9 cellular contexts compared by ENCODE assay signal in the genomic region with DNA sequence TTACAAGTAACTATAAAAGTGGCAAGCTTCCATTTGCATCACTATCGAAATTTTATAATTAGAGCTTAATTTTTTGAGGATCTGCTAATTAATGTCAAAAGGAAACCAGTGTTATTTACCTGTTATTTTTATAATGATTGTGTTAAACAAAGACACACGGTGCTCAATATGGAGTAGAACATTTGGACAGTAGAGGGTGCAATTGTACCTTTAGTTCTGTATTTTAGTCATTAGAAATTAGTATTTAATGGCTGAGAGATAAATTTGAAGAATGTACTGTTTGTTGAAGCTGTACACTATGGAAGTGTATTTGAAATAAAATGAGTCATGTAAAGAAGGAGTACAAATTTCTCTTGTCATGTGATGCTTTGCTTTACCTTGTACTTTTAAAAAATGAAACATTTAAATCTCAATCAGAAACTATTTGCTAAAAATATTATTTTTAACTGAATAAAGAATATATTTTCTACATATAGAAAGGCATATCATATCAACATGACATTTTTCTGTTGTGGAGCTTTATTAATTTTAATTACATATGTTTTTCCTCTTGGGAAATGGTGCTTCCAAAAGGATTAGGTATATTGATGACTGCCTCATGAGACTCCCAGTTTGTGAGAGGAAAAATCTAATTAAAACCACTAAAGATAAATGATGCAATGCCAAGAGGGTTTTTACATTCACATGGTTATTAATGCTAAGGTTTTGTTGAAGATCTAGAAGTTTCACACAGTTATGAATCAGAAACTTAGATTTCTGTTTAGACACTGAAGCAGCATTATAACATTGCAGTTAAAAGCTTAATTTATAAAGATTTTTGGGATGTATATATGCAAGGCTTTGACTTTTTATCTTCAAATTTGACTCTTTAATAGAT. TPM values are rescaled to one million over a fixed set of nuclear protein-coding genes. Genes with fewer than 3 reads are reported as not detected.
A peak's percentile ranks its signal among the peaks of the same experiment; 100 is the strongest.
DNase-seq lines count a peak whose midpoint lies in the region; ATAC-seq and TF ChIP-seq lines count a peak whose summit lies in the region.
"Had no signal": no experiment of that assay in that cellular context is flagged by ENCODE, and none has a peak within 500 bp of the region (broad histone marks: within the 10 kb centered on the region; RNA-seq: fewer than 3 reads in every experiment).

No MANE protein-coding gene starts in this region.

- no peak overlapping the region for H3K27ac Mint-ChIP-seq in activated CD8-positive, alpha-beta T cell treated with anti-CD3 and anti-CD28 coated beads, Interleukin-2, amount 10 ng/mL, durations not matched to agents 7 days and 5 days

- no peaks in the 10 kb centered on the region for H3K27me3 ChIP-seq in thyroid gland
- H3K27me3 ChIP-seq: BLaER1 treated with 17β-estradiol and CSF1 and Interleukin-3, amounts not matched to agents 10 nM and 100 nM had no signal

- CTCF ChIA-PET in activated CD8-positive, alpha-beta T cell treated with anti-CD3 and anti-CD28 coated beads, Interleukin-2, amount 10 ng/mL, durations not matched to agents 7 days and 5 days (lab: Charles Lee) = interaction anchor here (1.3 kb wide), 1 partner anchor 897 kb away, joined by 3 read pairs; no protein-coding TSS in a partner anchor

- H3K36me3 ChIP-seq in thyroid gland = no peaks in the 10 kb centered on the region
- H3K36me3 ChIP-seq: BLaER1 treated with 17β-estradiol and CSF1 and Interleukin-3, amounts not matched to agents 10 nM and 100 nM had no signal

- in situ Hi-C loops in SK-MEL-5 (cut with HindIII; ENCODE audit: low pct_unique_long_range_greater_than_20kb, low sequenced_read_pairs) = no loop called here

- POLR2A ChIA-PET in activated CD8-positive, alpha-beta T cell treated with anti-CD3 and anti-CD28 coated beads, Interleukin-2, amount 10 ng/mL, durations not matched to agents 7 days and 5 days (lab: Charles Lee) = no interaction called here

- no peak overlapping the region for H3K4me3 ChIP-seq in thyroid gland (replicated peaks in 1 of 3)
- H3K4me3 ChIP-seq: BLaER1 treated with 17β-estradiol and CSF1 and Interleukin-3, amounts not matched to agents 10 nM and 100 nM had no signal

- H3K4me3 Mint-ChIP-seq in activated CD8-positive, alpha-beta T cell treated with anti-CD3 and anti-CD28 coated beads, Interleukin-2, amount 10 ng/mL, durations not matched to agents 7 days and 5 days = no peak overlapping the region

- no peaks in the 10 kb centered on the region for H3K9me3 Mint-ChIP-seq in activated CD8-positive, alpha-beta T cell treated with anti-CD3 and anti-CD28 coated beads, Interleukin-2, amount 10 ng/mL, durations not matched to agents 7 days and 5 days (ENCODE audit: insufficient read depth)

- no peaks in the 10 kb centered on the region for H3K36me3 Mint-ChIP-seq in activated CD8-positive, alpha-beta T cell treated with anti-CD3 and anti-CD28 coated beads, Interleukin-2, amount 10 ng/mL, durations not matched to agents 7 days and 5 days (ENCODE audit: low read depth)

- TF ChIP-seq CTCF in thyroid gland (IDR thresholded peaks at IDR 0.05) = peak; percentile 29 to 80 (median 60)

- no peak for TF ChIP-seq POLR2A in thyroid gland (IDR thresholded peaks at IDR 0.05)

- no peak overlapping the region for H3K27ac ChIP-seq in thyroid gland
- H3K27ac ChIP-seq: BLaER1 treated with 17β-estradiol and CSF1 and Interleukin-3, amounts not matched to agents 10 nM and 100 nM had no signal

- peaks cover 2% of the 10 kb centered on the region for H3K27me3 Mint-ChIP-seq in activated CD8-positive, alpha-beta T cell treated with anti-CD3 and anti-CD28 coated beads, Interleukin-2, amount 10 ng/mL, durations not matched to agents 7 days and 5 days (ENCODE audit: low read depth)

- H3K4me1 Mint-ChIP-seq in activated CD8-positive, alpha-beta T cell treated with anti-CD3 and anti-CD28 coated beads, Interleukin-2, amount 10 ng/mL, durations not matched to agents 7 days and 5 days (ENCODE audit: low read depth) = no peaks in the 10 kb centered on the region

- DNase-seq in NCI-H1105 treated with DMSO at 0.1 percent for 48 hours (lab: John Stamatoyannopoulos, UW) (peak; percentile 9), NCI-H1105 (lab: John Stamatoyannopoulos, UW) (no peak), SK-MEL-5 (ENCODE audit: low read depth, low spot score) (peak; percentile 61), Right ventricle myocardium superior (no peak), thyroid gland (no peak), DMS153 (lab: John Stamatoyannopoulos, UW) (no peak), activated gamma-delta T cell treated with Interleukin-2 at 50 U/mL for 16 hours (no peak)
- no peak for DNase-seq in activated CD8-positive, alpha-beta T cell treated with anti-CD3 and anti-CD28 coated beads, Interleukin-2, amount 10 ng/mL, durations not matched to agents 7 days and 5 days

- 1 to 4% methylated on average over 2 of the region's 2 CpGs for WGBS in thyroid gland, 2 donors

- intact Hi-C loops in Right ventricle myocardium superior (cut with DNase I) = no loop called here
- intact Hi-C loops in thyroid gland (cut with DNase I) = loop anchor here (5.0 kb wide), 1 partner anchor 358 kb away; no protein-coding TSS in a partner anchor

- peak; percentile 80 for ATAC-seq in Right ventricle myocardium superior (ENCODE audit: poor library complexity)
- ATAC-seq in activated CD8-positive, alpha-beta T cell treated with anti-CD3 and anti-CD28 coated beads, Interleukin-2, amount 10 ng/mL, durations not matched to agents 7 days and 5 days = no peak

- H3K4me1 ChIP-seq in thyroid gland = peaks cover 0 to 4% of the 10 kb centered on the region in 2 donors
- H3K4me1 ChIP-seq: BLaER1 treated with 17β-estradiol and CSF1 and Interleukin-3, amounts not matched to agents 10 nM and 100 nM had no signal

- no peaks in the 10 kb centered on the region for H3K9me3 ChIP-seq in thyroid gland
- H3K9me3 ChIP-seq: BLaER1 treated with 17β-estradiol and CSF1 and Interleukin-3, amounts not matched to agents 10 nM and 100 nM had no signal

RNA-seq across cellular contexts. Expression of a gene that starts 10.4 kb away (rescaled TPM):
- 4.6 and 5.5 TPM in 2 replicates for total RNA-seq in SK-MEL-5 (2014; rRNA removed; shearing (Covaris generic))
- 1.7 and 2.7 TPM in 2 replicates for polyA plus RNA-seq in SK-MEL-5 (2015; cell fraction: cytosol; rRNA removed)
- polyA plus RNA-seq in SK-MEL-5 (2015; cell fraction: nucleus; rRNA removed) = 1.2 and 1.6 TPM in 2 replicates
- total RNA-seq in Right ventricle myocardium superior (28.2 TPM), thyroid gland (10 to 100 TPM; 26.5 to 72.3 (median 58.1) TPM)
- not detected for total RNA-seq in activated CD8-positive, alpha-beta T cell treated with anti-CD3 and anti-CD28 coated beads, Interleukin-2, amount 10 ng/mL, durations not matched to agents 7 days and 5 days

Comparison
In these comparisons a context has a peak if more than half of its experiments do, and no peak if none do; other contexts are left out.
1. DNase-seq: peak in NCI-H1105 treated with DMSO at 0.1 percent for 48 hours (single experiment) and SK-MEL-5 (single experiment); none in NCI-H1105 (single experiment), Right ventricle myocardium superior (single experiment), thyroid gland (0 of 2), DMS153 (single experiment), activated CD8-positive, alpha-beta T cell treated with anti-CD3 and anti-CD28 coated beads, Interleukin-2, amount 10 ng/mL, durations not matched to agents 7 days and 5 days (single experiment) and activated gamma-delta T cell treated with Interleukin-2 at 50 U/mL for 16 hours (single experiment).